9 cellular contexts compared by ENCODE assay signal in genomic region chr1:78143152-78143551, GRCh38.
A peak's percentile ranks its signal among the peaks of the same experiment; 100 is the strongest.
DNase-seq lines count a peak whose midpoint lies in the region; ATAC-seq and FAIRE-seq lines count a peak whose summit lies in the region.
"Had no signal": no experiment of that assay in that cellular context is flagged by ENCODE, and none has a peak within 500 bp of the region (broad histone marks: within the 10 kb centered on the region; RNA-seq: fewer than 3 reads in every experiment).

No MANE protein-coding gene starts in this region.

- peak; percentile 12 for DNase-seq in NCI-H2029 treated with DMSO at 0.1 percent for 48 hours (lab: John Stamatoyannopoulos, UW)
- DNase-seq in NCI-H2029 (lab: John Stamatoyannopoulos, UW) = no peak
- peak; percentile 29 for DNase-seq in RCC 7860 (ENCODE audit: low spot score)
- DNase-seq in naive thymus-derived CD8-positive, alpha-beta T cell = peak in 4 of 10 donors; percentile 5 to 26 (median 9)
- DNase-seq in HK-2 (ENCODE audit: unreplicated experiment) = no peak
- no peak for DNase-seq in SIG-M5 treated with dmso at 0.1 percent for 504 hours (lab: John Stamatoyannopoulos, UW; ENCODE audit: unreplicated experiment)
- DNase-seq in NCI-H1105 (lab: John Stamatoyannopoulos, UW) = no peak

- POLR2A ChIA-PET in naive thymus-derived CD8-positive, alpha-beta T cell (lab: Charles Lee) = no interaction called here

- FAIRE-seq in RCC 7860 (lab: Jason Lieb, UNC) = no peak
- FAIRE-seq: A204.1 had no signal

- H3K27me3 Mint-ChIP-seq in naive thymus-derived CD8-positive, alpha-beta T cell = peaks cover 0 to 13% (median 3%) of the 10 kb centered on the region in 5 donors

- peak overlapping the region; percentile 20 to 89 (median 84) for H3K27ac Mint-ChIP-seq in naive thymus-derived CD8-positive, alpha-beta T cell

- no peaks in the 10 kb centered on the region for H3K36me3 Mint-ChIP-seq in naive thymus-derived CD8-positive, alpha-beta T cell

- no peaks in the 10 kb centered on the region for H3K9me3 Mint-ChIP-seq in naive thymus-derived CD8-positive, alpha-beta T cell

- H3K4me3 Mint-ChIP-seq in naive thymus-derived CD8-positive, alpha-beta T cell = peak overlapping the region; percentile 69 to 94 (median 82)

- peak; percentile 84 for ATAC-seq in HG02852 (IDR thresholded peaks at IDR 0.05; ENCODE audit: unreplicated experiment)
- ATAC-seq in naive thymus-derived CD8-positive, alpha-beta T cell = peak; percentile 68 to 69

- H3K4me1 Mint-ChIP-seq in naive thymus-derived CD8-positive, alpha-beta T cell = peaks cover 3 to 20% (median 13%) of the 10 kb centered on the region in 4 donors

Comparison
In these comparisons a context has a peak if more than half of its experiments do, and no peak if none do; other contexts are left out.
1. DNase-seq: peak in NCI-H2029 treated with DMSO at 0.1 percent for 48 hours (single experiment) and RCC 7860 (single experiment); none in NCI-H2029 (single experiment), HK-2 (single experiment), SIG-M5 treated with dmso at 0.1 percent for 504 hours (single experiment) and NCI-H1105 (single experiment).